ENCODE assay signal across 9 cellular contexts in the genomic region with DNA sequence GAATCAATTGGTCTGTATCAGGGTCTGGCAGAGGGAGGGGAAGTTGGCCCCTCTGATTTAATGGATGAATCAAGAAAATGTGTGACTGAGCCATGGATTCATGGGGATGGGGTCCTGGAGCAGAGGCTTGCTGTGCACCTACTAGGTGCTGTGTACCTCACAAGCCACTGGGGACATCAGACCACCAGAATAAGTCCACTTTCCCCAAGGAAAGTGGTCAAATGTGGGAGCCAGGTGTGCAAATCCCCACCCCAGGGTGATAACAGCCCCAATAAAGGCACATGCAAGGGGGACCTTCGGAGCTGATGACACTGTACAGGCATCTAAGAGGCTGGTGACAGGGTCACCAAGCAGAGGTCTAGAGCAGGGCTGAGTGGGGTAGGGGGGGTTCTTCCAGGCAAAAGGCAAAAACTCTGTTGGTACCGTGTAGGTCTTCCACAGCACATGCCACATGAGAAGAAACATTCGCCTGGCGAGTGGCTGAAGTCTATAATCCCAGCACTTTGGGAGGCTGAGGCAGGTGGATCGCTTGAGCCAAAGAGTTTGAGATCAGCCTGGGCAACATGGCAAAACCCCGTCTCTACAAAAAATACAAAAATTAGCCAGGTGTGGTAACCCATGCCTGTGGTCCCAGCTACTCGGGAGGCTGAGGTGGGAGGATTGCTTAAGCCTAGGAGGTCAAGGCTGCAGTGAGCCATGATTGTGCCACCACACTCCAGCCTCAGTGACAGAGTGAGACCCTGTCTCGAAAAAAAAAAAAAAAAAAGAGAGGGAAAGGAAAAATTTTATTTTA. TPM values are rescaled to one million over a fixed set of nuclear protein-coding genes. Genes with fewer than 3 reads are reported as not detected.
DNase-seq lines count a peak whose midpoint lies in the region; ATAC-seq and TF ChIP-seq lines count a peak whose summit lies in the region.
"Had no signal": no experiment of that assay in that cellular context is flagged by ENCODE, and none has a peak within 500 bp of the region (broad histone marks: within the 10 kb centered on the region; RNA-seq: fewer than 3 reads in every experiment).

No MANE protein-coding gene starts in this region.

- H4K8ac ChIP-seq in IMR-90 (ENCODE audit: low read depth in 2 of 2, low read length in 2 of 2), result no peak overlapping the region

- no peak for TF ChIP-seq RAD21 in IMR-90 (IDR thresholded peaks at IDR 0.05; ENCODE audit: low read length)

- H3K4ac ChIP-seq in IMR-90 (ENCODE audit: low read depth, low read length), result peak overlapping the region; percentile 15

- H4K5ac ChIP-seq in IMR-90 (ENCODE audit: low read depth, low read length), result no peak overlapping the region

- CTCF ChIA-PET in IMR-90 (lab: Yijun Ruan, JAX), result no interaction called here

- H2BK5ac ChIP-seq in IMR-90 (ENCODE audit: low read depth, low read length, poor library complexity, severe bottlenecking), result no peak overlapping the region

- H3K79me1 ChIP-seq in IMR-90 (ENCODE audit: low read depth in 1 of 2, low read length in 2 of 2), result peaks cover 0 to 15% of the 10 kb centered on the region in 2 experiments; a peak in 1 of 4 replicates

- H3K27me3 ChIP-seq in BLaER1 treated with 17β-estradiol and CSF1 and Interleukin-3, amounts not matched to agents 10 nM and 100 nM, result no peaks in the 10 kb centered on the region
- no peaks in the 10 kb centered on the region for H3K27me3 ChIP-seq in IMR-90 (ENCODE audit: control insufficient read depth, insufficient read depth, low read length)

- no peak overlapping the region for H3K56ac ChIP-seq in IMR-90 (ENCODE audit: extremely low read depth, insufficient read depth, low read length)

- peak overlapping the region; percentile 48 for H2AK5ac ChIP-seq in IMR-90 (ENCODE audit: low read depth, low read length)

- H2BK20ac ChIP-seq in IMR-90 (ENCODE audit: low read depth, low read length), result peak overlapping the region; percentile 26

- 83% methylated on average over 2 of the region's 8 CpGs; no CpG with 5 or more reads in 1 of the 2 experiments for WGBS in IMR-90 (ENCODE audit: extremely low coverage in 2 of 2, insufficient read length in 1 of 2), 2 experiments

- peaks cover 85 to 100% (median 99%) of the 10 kb centered on the region in 10 experiments for H3K4me1 ChIP-seq in BLaER1 treated with 17β-estradiol and CSF1 and Interleukin-3, amounts not matched to agents 10 nM and 100 nM
- peaks cover 13% of the 10 kb centered on the region for H3K4me1 ChIP-seq in IMR-90 (ENCODE audit: control insufficient read depth, insufficient read depth, low read length)

- peak overlapping the region; percentile 42 for H3K27ac Mint-ChIP-seq in nephron progenitor cell

- TF ChIP-seq CTCF in IMR-90 (conservative IDR thresholded peaks at IDR 0.05; ENCODE audit: low read depth, low read length) (no peak), nephron progenitor cell (IDR thresholded peaks at IDR 0.05) (no peak)

- peaks cover 29% of the 10 kb centered on the region for H3K4me1 Mint-ChIP-seq in nephron progenitor cell

- no peak overlapping the region for H4K91ac ChIP-seq in IMR-90 (ENCODE audit: insufficient read depth, low read depth, low read length)

- no peak overlapping the region for H3K14ac ChIP-seq in IMR-90 (replicated peaks; ENCODE audit: low read depth, low read length)

- H3K9me3 ChIP-seq in BLaER1 treated with 17β-estradiol and CSF1 and Interleukin-3, amounts not matched to agents 10 nM and 100 nM (replicated peaks in 1 of 11), result no peaks in the 10 kb centered on the region
- no peaks in the 10 kb centered on the region for H3K9me3 ChIP-seq in IMR-90 (ENCODE audit: control insufficient read depth, insufficient read depth, low read length)

- ATAC-seq in IMR-90 (ENCODE audit: low read depth), result no peak
- no peak for ATAC-seq in GM18519 (IDR thresholded peaks at IDR 0.05; ENCODE audit: low FRiP score, unreplicated experiment)
- no peak for ATAC-seq in HG03520 (IDR thresholded peaks at IDR 0.05; ENCODE audit: unreplicated experiment)
- no peak for ATAC-seq in HG03039 (IDR thresholded peaks at IDR 0.05; ENCODE audit: unreplicated experiment)
- ATAC-seq: SK-N-SH treated with all-trans-retinoic acid at 6 μM for 48 hours had no signal

- no peak overlapping the region for H3K18ac ChIP-seq in IMR-90 (ENCODE audit: low read depth, low read length)

- H2BK120ac ChIP-seq in IMR-90 (ENCODE audit: low read depth, low read length), result no peak overlapping the region

- peak overlapping the region; percentile 25 for H3K4me3 Mint-ChIP-seq in nephron progenitor cell

- no peak overlapping the region for H2AK9ac ChIP-seq in IMR-90 (replicated peaks; ENCODE audit: low read depth, low read length, poor library complexity)

- peaks cover 2% of the 10 kb centered on the region; the same call in 1 of the 2 replicates for H3K9me1 ChIP-seq in IMR-90 (ENCODE audit: insufficient read depth, low read length)

- peak overlapping the region in 10 of 11 experiments; percentile 60 to 92 (median 88); a peak in 20 of 22 replicates for H3K27ac ChIP-seq in BLaER1 treated with 17β-estradiol and CSF1 and Interleukin-3, amounts not matched to agents 10 nM and 100 nM
- H3K27ac ChIP-seq in IMR-90 (ENCODE audit: insufficient read depth, low read length), result no peak overlapping the region
- H3K27ac ChIP-seq in caudate nucleus (ENCODE audit: low read depth, low read length), result peak overlapping the region; percentile 8

- no peaks in the 10 kb centered on the region for H4K20me1 ChIP-seq in BLaER1 treated with 17β-estradiol and CSF1 and Interleukin-3, amounts not matched to agents 10 nM and 100 nM
- H4K20me1 ChIP-seq in IMR-90 (ENCODE audit: insufficient read depth, low read length), result no peaks in the 10 kb centered on the region

- dilution Hi-C loops in IMR-90 (cut with HindIII; ENCODE audit: low sequenced_read_pairs, unreplicated experiment), result no loop called here

- H3K9me3 Mint-ChIP-seq in nephron progenitor cell, result no peaks in the 10 kb centered on the region

- H3K36me3 ChIP-seq in BLaER1 treated with 17β-estradiol and CSF1 and Interleukin-3, amounts not matched to agents 10 nM and 100 nM, result no peaks in the 10 kb centered on the region
- H3K36me3 ChIP-seq in IMR-90 (ENCODE audit: control insufficient read depth, insufficient read depth, low read length), result no peaks in the 10 kb centered on the region

- H3K9ac ChIP-seq in BLaER1 treated with 17β-estradiol and CSF1 and Interleukin-3, amounts not matched to agents 10 nM and 100 nM, result peak overlapping the region in 10 of 11 experiments; percentile 37 to 77 (median 72); a peak in 17 of 22 replicates
- H3K9ac ChIP-seq in IMR-90 (ENCODE audit: low read depth, low read length), result no peak overlapping the region

- POLR2A ChIA-PET in IMR-90 (lab: Charles Lee; ENCODE audit: unreplicated experiment), result no interaction called here

- no TSS peak for BruUV-seq in IMR-90 (replicated peaks; lab: Mats Ljungman, UMichigan)

- in situ Hi-C loops in IMR-90 (cut with MboI; ENCODE audit: low sequenced_read_pairs), result no loop called here

- 0 out of 3 replicates have a peak overlapping the region, but pooled peaks have one; percentile 3 for H2BK15ac ChIP-seq in IMR-90 (ENCODE audit: low read depth, low read length)

- DNase-seq in IMR-90 (no peak), caudate nucleus (lab: John Stamatoyannopoulos, UW) (no peak), nephron progenitor cell (no peak), SHP77 treated with DMSO at 0.1 percent for 48 hours (lab: John Stamatoyannopoulos, UW) (no peak)

- no peak overlapping the region for H2AFZ ChIP-seq in IMR-90 (replicated peaks; ENCODE audit: low read length, poor library complexity)

- intact Hi-C loops in IMR-90 (cut with micrococcal nuclease), result no loop called here

- peak overlapping the region; percentile 74 to 99 (median 91) for H3K4me2 ChIP-seq in BLaER1 treated with 17β-estradiol and CSF1 and Interleukin-3, amounts not matched to agents 10 nM and 100 nM
- H3K4me2 ChIP-seq in IMR-90 (ENCODE audit: low read depth, low read length), result no peak overlapping the region

- H3K36me3 Mint-ChIP-seq in nephron progenitor cell (ENCODE audit: low read depth), result no peaks in the 10 kb centered on the region

- no peaks in the 10 kb centered on the region for H3K27me3 Mint-ChIP-seq in nephron progenitor cell (ENCODE audit: low read depth, poor library complexity)

- no peak for TF ChIP-seq POLR2A in IMR-90 (IDR thresholded peaks at IDR 0.05; ENCODE audit: low read depth, low read length)

- H3K4me3 ChIP-seq in BLaER1 treated with 17β-estradiol and CSF1 and Interleukin-3, amounts not matched to agents 10 nM and 100 nM, result peak overlapping the region in 4 of 10 experiments; percentile 4 to 21 (median 18); a peak in 2 of 20 replicates
- H3K4me3 ChIP-seq in IMR-90 (ENCODE audit: insufficient read depth, low read depth, low read length), result no peak overlapping the region

- no peak overlapping the region for H3K23ac ChIP-seq in IMR-90 (ENCODE audit: low read depth, low read length)

TF ChIP-seq in IMR-90, 13 proteins besides CTCF, POLR2A, EP300 and RAD21 (continues in another document):
- TF ChIP-seq CEBPB (IDR thresholded peaks at IDR 0.05; ENCODE audit: low read depth, low read length) (no peak), MXI1 (IDR thresholded peaks at IDR 0.05; ENCODE audit: borderline replicate concordance, low read depth, low read length) (no peak), FOS (IDR thresholded peaks at IDR 0.05; ENCODE audit: low read depth, low read length) (no peak), SMC3 (IDR thresholded peaks at IDR 0.05; ENCODE audit: low read depth, low read length) (no peak), CHD1 (IDR thresholded peaks at IDR 0.05; ENCODE audit: low read depth, low read length) (no peak), RFX5 (IDR thresholded peaks at IDR 0.05; ENCODE audit: low read depth, low read length) (no peak)
- TF ChIP-seq, protein P1, sequence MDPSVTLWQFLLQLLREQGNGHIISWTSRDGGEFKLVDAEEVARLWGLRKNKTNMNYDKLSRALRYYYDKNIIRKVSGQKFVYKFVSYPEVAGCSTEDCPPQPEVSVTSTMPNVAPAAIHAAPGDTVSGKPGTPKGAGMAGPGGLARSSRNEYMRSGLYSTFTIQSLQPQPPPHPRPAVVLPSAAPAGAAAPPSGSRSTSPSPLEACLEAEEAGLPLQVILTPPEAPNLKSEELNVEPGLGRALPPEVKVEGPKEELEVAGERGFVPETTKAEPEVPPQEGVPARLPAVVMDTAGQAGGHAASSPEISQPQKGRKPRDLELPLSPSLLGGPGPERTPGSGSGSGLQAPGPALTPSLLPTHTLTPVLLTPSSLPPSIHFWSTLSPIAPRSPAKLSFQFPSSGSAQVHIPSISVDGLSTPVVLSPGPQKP (IDR thresholded peaks at IDR 0.05; ENCODE audit: borderline replicate concordance, low read depth, low read length), result no peak

RNA-seq across cellular contexts. Expression of a gene that starts 28.8 kb away (rescaled TPM):
- total RNA-seq in IMR-90 (2012; rRNA removed), result 49.6 and 51.7 TPM in 2 replicates
- polyA plus RNA-seq in IMR-90 (2012; rRNA removed), result 166 and 175 TPM in 2 replicates
- 175 and 176 TPM in 2 replicates for polyA plus RNA-seq in IMR-90 (2012; cell fraction: cytosol; rRNA removed)
- polyA plus RNA-seq in IMR-90 (2012; cell fraction: nucleus; rRNA removed; ENCODE audit: low replicate concordance), result 99.2 and 111 TPM in 2 replicates

RNA-seq across cellular contexts. Expression of a gene that starts 54.2 kb away (rescaled TPM):
- 1.6 and 1.7 TPM in 2 replicates for total RNA-seq in IMR-90 (2012; rRNA removed)
- 4.0 and 4.1 TPM in 2 replicates for polyA plus RNA-seq in IMR-90 (2012; rRNA removed)
- 2.6 and 4.0 TPM in 2 replicates for polyA plus RNA-seq in IMR-90 (2012; cell fraction: cytosol; rRNA removed)
- 2.5 and 4.6 TPM in 2 replicates for polyA plus RNA-seq in IMR-90 (2012; cell fraction: nucleus; rRNA removed; ENCODE audit: low replicate concordance)
